Comparison of ENCODE assay signal across 13 cellular contexts in the genomic region with DNA sequence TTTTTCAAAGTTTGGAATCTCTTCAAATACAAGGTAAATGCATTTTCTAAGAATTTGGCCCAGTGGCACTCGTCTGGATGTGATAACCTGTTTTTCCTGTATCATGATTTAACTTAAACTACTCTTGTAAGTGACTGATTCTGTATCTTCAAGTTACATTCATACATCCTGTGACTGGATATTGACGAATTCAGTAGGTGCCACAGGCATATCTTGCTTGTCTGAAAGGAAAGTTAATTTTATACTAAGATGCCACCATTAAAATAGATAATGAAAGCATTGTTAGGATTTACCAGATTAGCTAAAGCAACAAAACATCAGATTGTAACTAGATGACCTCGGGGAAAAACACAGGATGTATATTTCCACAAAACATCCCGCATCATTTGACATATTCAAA.
DNase-seq lines count a peak whose midpoint lies in the region; ATAC-seq and TF ChIP-seq lines count a peak whose summit lies in the region.
"Had no signal": no experiment of that assay in that cellular context is flagged by ENCODE, and none has a peak within 500 bp of the region (broad histone marks: within the 10 kb centered on the region; RNA-seq: fewer than 3 reads in every experiment).

No MANE protein-coding gene starts in this region.

- no peak overlapping the region for H3K18ac ChIP-seq in H9 (ENCODE audit: insufficient read length, low read depth, low read length)

- ATAC-seq in GM18868 (IDR thresholded peaks at IDR 0.05; ENCODE audit: unreplicated experiment) (peak; percentile 6), GM23338 (no peak), HG03439 (IDR thresholded peaks at IDR 0.05; ENCODE audit: unreplicated experiment) (peak; percentile 3)
- ATAC-seq: K562 had no signal

- no peak for DNase-seq in GM23338 (ENCODE audit: low spot score)
- no peak for DNase-seq in neural progenitor cell (ENCODE audit: low spot score)
- DNase-seq in stimulated activated CD8-positive, alpha-beta memory T cell treated with anti-CD3 and anti-CD28 coated beads, Interleukin-4, amount 100 ng/mL, for 48 hours = no peak
- DNase-seq in activated CD8-positive, alpha-beta memory T cell treated with anti-CD3 and anti-CD28 coated beads, Interleukin-2, amount 50 U/mL, for 48 hours = no peak
- no peak for DNase-seq in NCI-H1092 (lab: John Stamatoyannopoulos, UW)
- DNase-seq in H9 = no peak
- DNase-seq: Caco-2; NCI-H446; stimulated activated CD4-positive, alpha-beta T cell treated with anti-CD3 and anti-CD28 coated beads, Interleukin-4, amount 100 ng/mL, for 4 hours; upper lobe of left lung had no signal

- H3K4me3 Mint-ChIP-seq in GM23338 = no peak overlapping the region
- no peak overlapping the region for H3K4me3 Mint-ChIP-seq in neural progenitor cell
- no peak overlapping the region for H3K4me3 Mint-ChIP-seq in H9

- H3K27ac ChIP-seq in GM23338 (ENCODE audit: low read depth) (no peak overlapping the region), neural progenitor cell (peak overlapping the region; percentile 97), H9 (ENCODE audit: insufficient read length, low read depth, low read length) (no peak overlapping the region)
- H3K27ac ChIP-seq: upper lobe of left lung had no signal

- no peak overlapping the region for H2BK15ac ChIP-seq in H9 (ENCODE audit: low read depth, low read length)

- peaks cover 58% of the 10 kb centered on the region for H3K4me1 ChIP-seq in GM23338 (ENCODE audit: insufficient read depth)
- peaks cover 61% of the 10 kb centered on the region for H3K4me1 ChIP-seq in neural progenitor cell
- peaks cover 10% of the 10 kb centered on the region for H3K4me1 ChIP-seq in H9 (ENCODE audit: insufficient read depth, low read length)

- no peak overlapping the region for H2AK5ac ChIP-seq in H9 (ENCODE audit: insufficient read length, low read length)

- H3K9me3 Mint-ChIP-seq in GM23338 = no peaks in the 10 kb centered on the region
- H3K9me3 Mint-ChIP-seq in neural progenitor cell = peaks cover 10% of the 10 kb centered on the region
- H3K9me3 Mint-ChIP-seq in H9 = peaks cover 2 to 7% of the 10 kb centered on the region in 2 experiments; a peak in 3 of 5 replicates

- H3K9ac ChIP-seq in neural progenitor cell (no peak overlapping the region), H9 (ENCODE audit: extremely low read depth, insufficient read length, low read length) (no peak overlapping the region)

- no peak overlapping the region for H3K4ac ChIP-seq in H9 (ENCODE audit: low read depth, low read length)

- peaks cover 4% of the 10 kb centered on the region; the same call in 2 of the 3 replicates for H3K4me1 Mint-ChIP-seq in GM23338
- no peaks in the 10 kb centered on the region for H3K4me1 Mint-ChIP-seq in neural progenitor cell
- H3K4me1 Mint-ChIP-seq in H9 = peaks cover 5% of the 10 kb centered on the region in 2 experiments

- H2BK120ac ChIP-seq in H9 (ENCODE audit: low read depth, low read length, poor library complexity, severe bottlenecking) = no peak overlapping the region

- H3K4me3 ChIP-seq in GM23338 = no peak overlapping the region
- no peak overlapping the region for H3K4me3 ChIP-seq in neural progenitor cell
- H3K4me3 ChIP-seq: K562, upper lobe of left lung had no signal

- no peaks in the 10 kb centered on the region for H3F3A ChIP-seq in GM23338 (replicated peaks; ENCODE audit: low read depth)
- H3F3A ChIP-seq in neural progenitor cell (ENCODE audit: low read depth) = peaks cover 62% of the 10 kb centered on the region

- no peak overlapping the region for H4K5ac ChIP-seq in H9 (ENCODE audit: insufficient read length, low read depth, low read length)

- no peak overlapping the region for H3K27ac Mint-ChIP-seq in GM23338
- no peak overlapping the region for H3K27ac Mint-ChIP-seq in neural progenitor cell
- no peak overlapping the region for H3K27ac Mint-ChIP-seq in H9

- no peaks in the 10 kb centered on the region for H3K36me3 ChIP-seq in GM23338 (ENCODE audit: insufficient read depth)
- H3K36me3 ChIP-seq in neural progenitor cell = no peaks in the 10 kb centered on the region
- H3K36me3 ChIP-seq: upper lobe of left lung had no signal

- H3K9me3 ChIP-seq in neural progenitor cell (ENCODE audit: low read depth) = no peaks in the 10 kb centered on the region
- H3K9me3 ChIP-seq in H9 (ENCODE audit: control insufficient read depth, low read depth, low read length) = no peaks in the 10 kb centered on the region
- H3K9me3 ChIP-seq: Caco-2, upper lobe of left lung had no signal

- H3K14ac ChIP-seq in H9 (ENCODE audit: insufficient read depth, low read length) = no peak overlapping the region

- H4K8ac ChIP-seq in H9 (replicated peaks; ENCODE audit: insufficient read length, low read depth, low read length) = no peak overlapping the region

- H3K79me2 ChIP-seq in GM23338 (replicated peaks; ENCODE audit: insufficient read depth) = no peaks in the 10 kb centered on the region
- H3K79me2 ChIP-seq in neural progenitor cell (ENCODE audit: low read depth) = peaks cover 5% of the 10 kb centered on the region
- H3K79me2 ChIP-seq in H9 (ENCODE audit: insufficient read depth, low read length) = no peaks in the 10 kb centered on the region

- H4K20me1 ChIP-seq in GM23338 (replicated peaks; ENCODE audit: insufficient read depth) = no peaks in the 10 kb centered on the region
- no peaks in the 10 kb centered on the region for H4K20me1 ChIP-seq in neural progenitor cell (ENCODE audit: low read depth)
- no peaks in the 10 kb centered on the region for H4K20me1 ChIP-seq in H9 (ENCODE audit: control insufficient read depth, insufficient read depth, insufficient read length)

- H3K23ac ChIP-seq in H9 (ENCODE audit: insufficient read length, low read depth, low read length) = no peak overlapping the region

- no CpG with 5 or more reads among the region's 4 CpGs for WGBS in H9 (ENCODE audit: extremely low coverage, insufficient read length, low lambda C conversion rate)

- H3K27me3 Mint-ChIP-seq in GM23338 (ENCODE audit: insufficient read depth, low read depth, poor library complexity) (no peaks in the 10 kb centered on the region), neural progenitor cell (ENCODE audit: insufficient read depth, low read depth) (no peaks in the 10 kb centered on the region), H9 (ENCODE audit: low read depth) (no peaks in the 10 kb centered on the region)

- H3K23me2 ChIP-seq in H9 (ENCODE audit: insufficient read length, low read depth, low read length, poor library complexity, severe bottlenecking) = no peaks in the 10 kb centered on the region

- H3K36me3 Mint-ChIP-seq in GM23338 (ENCODE audit: low read depth) = peaks cover 4% of the 10 kb centered on the region; the same call in 1 of the 3 replicates
- peaks cover 6% of the 10 kb centered on the region for H3K36me3 Mint-ChIP-seq in neural progenitor cell
- peaks cover 0 to 14% (median 2%) of the 10 kb centered on the region in 3 experiments; a peak in 3 of 7 replicates for H3K36me3 Mint-ChIP-seq in H9 (ENCODE audit: insufficient read depth in 1 of 3, low read depth in 3 of 3)

- no peak overlapping the region for H2AFZ ChIP-seq in GM23338
- H2AFZ ChIP-seq in neural progenitor cell (replicated peaks) = no peak overlapping the region
- H2AFZ ChIP-seq in H9 (ENCODE audit: low read length) = no peak overlapping the region

- no peak overlapping the region for H3T11ph ChIP-seq in H9 (ENCODE audit: low read length)

- H2BK20ac ChIP-seq in H9 (ENCODE audit: low read depth, low read length, poor library complexity, severe bottlenecking) = no peak overlapping the region

- H3K27me3 ChIP-seq in GM23338 (ENCODE audit: insufficient read depth) = no peaks in the 10 kb centered on the region
- no peaks in the 10 kb centered on the region for H3K27me3 ChIP-seq in neural progenitor cell
- no peaks in the 10 kb centered on the region for H3K27me3 ChIP-seq in H9 (ENCODE audit: insufficient read depth, low read length)
- H3K27me3 ChIP-seq: upper lobe of left lung had no signal

- H4K91ac ChIP-seq in H9 (ENCODE audit: insufficient read length, low read depth, low read length) = no peak overlapping the region

- H3K56ac ChIP-seq in H9 (ENCODE audit: insufficient read length, low read depth, low read length) = no peak overlapping the region

- H3K79me1 ChIP-seq in H9 (ENCODE audit: insufficient read depth, low read depth, low read length, poor library complexity, severe bottlenecking) = no peaks in the 10 kb centered on the region

- H2BK5ac ChIP-seq in H9 (ENCODE audit: insufficient read length, low read length) = no peak overlapping the region

- TF ChIP-seq CTCF in GM23338 (conservative IDR thresholded peaks at IDR 0.05; ENCODE audit: low read depth in 2 of 2) = no peak
- no peak for TF ChIP-seq CTCF in neural progenitor cell (IDR thresholded peaks at IDR 0.05)
- TF ChIP-seq CTCF in H9 (conservative IDR thresholded peaks at IDR 0.05) = no peak

- peak overlapping the region; percentile 45 for H3K4me2 ChIP-seq in GM23338
- peak overlapping the region; percentile 70 for H3K4me2 ChIP-seq in neural progenitor cell
- no peak overlapping the region for H3K4me2 ChIP-seq in H9 (ENCODE audit: insufficient read depth, insufficient read length, low read length)

- H3K9me2 ChIP-seq in GM23338 (ENCODE audit: insufficient read depth) = no peaks in the 10 kb centered on the region

- H2BK12ac ChIP-seq in H9 (ENCODE audit: insufficient read length, low read depth, low read length) = no peak overlapping the region

TF ChIP-seq in GM23338, 12 proteins besides CTCF, POLR2A, EP300 and RAD21 (continues in another document):
- no peak for TF ChIP-seq POLR2AphosphoS5 (IDR thresholded peaks at IDR 0.05; ENCODE audit: low read depth)
- TF ChIP-seq ZNF331 (CRISPR knock-in tag; IDR thresholded peaks at IDR 0.05; ENCODE audit: low read depth) = no peak
